Comparison of ENCODE assay signal across 8 cellular contexts in the genomic region with DNA sequence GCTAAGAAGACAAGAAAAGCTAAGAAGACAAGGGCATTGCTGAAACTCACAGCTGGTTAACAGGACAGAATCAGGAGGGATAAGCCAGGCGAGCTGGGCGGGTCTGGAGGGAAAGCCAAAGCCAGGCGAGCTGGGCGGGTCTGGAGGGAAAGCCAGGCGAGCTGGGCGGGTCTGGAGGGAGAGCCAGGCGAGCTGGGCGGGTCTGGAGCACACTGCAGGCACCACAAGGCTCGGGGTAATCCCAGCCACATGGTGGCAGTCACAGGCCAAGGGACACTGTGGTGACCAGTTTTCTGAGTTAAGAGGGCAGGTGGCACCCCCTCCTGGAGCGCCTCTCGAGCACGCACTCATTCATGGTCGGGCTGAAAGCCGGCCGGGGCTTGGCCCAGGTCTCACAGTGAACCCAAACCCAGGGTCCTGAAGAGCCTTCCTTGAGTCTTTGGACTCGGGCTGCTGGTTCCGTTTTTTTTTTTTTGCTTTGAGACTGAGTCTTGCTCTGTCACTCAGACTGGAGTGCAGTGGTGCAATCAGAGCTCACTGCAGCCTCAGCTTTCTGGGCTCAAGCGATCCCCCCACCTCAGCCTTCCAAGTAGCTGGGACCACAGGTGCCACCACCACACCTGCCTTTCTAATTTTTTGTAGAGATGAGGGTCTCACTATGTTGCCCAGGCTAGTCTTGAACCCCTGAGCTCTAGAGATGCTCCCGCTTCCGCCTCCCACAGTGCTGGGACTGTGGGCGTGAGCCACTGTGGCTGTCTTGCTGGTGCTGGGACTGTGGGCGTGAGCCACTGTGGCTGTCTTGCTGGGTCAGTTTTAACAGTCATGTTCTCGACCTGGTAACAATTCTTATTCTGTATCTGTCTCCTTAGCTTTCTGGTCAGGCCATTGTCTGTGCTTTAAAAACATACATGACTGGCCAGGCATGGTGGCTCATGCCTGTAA. TPM values are rescaled to one million over a fixed set of nuclear protein-coding genes. Genes with fewer than 3 reads are reported as not detected.
A peak's percentile ranks its signal among the peaks of the same experiment; 100 is the strongest.
DNase-seq lines count a peak whose midpoint lies in the region; TF ChIP-seq lines count a peak whose summit lies in the region.

No MANE protein-coding gene starts in this region.

- H3K4me3 ChIP-seq in fibroblast of villous mesenchyme (ENCODE audit: low read depth, low read length), result no peak overlapping the region

- no peak overlapping the region; the same call in 1 of the 2 replicates for H3K27ac ChIP-seq in VCaP

- TF ChIP-seq CTCF in VCaP (conservative IDR thresholded peaks at IDR 0.05), result peak; percentile 75
- TF ChIP-seq CTCF in fibroblast of villous mesenchyme (IDR thresholded peaks at IDR 0.05; ENCODE audit: insufficient read depth, low read depth, low read length), result peak; percentile 37

- DNase-seq in NCI-H1694 (lab: John Stamatoyannopoulos, UW), result peak; percentile 32
- DNase-seq in NCI-H1694 treated with DMSO at 0.1 percent for 48 hours (lab: John Stamatoyannopoulos, UW), result no peak
- DNase-seq in MV-4-11 (lab: John Stamatoyannopoulos, UW), result peak; percentile 46
- peak; percentile 72 for DNase-seq in fibroblast of villous mesenchyme (ENCODE audit: low read depth)
- DNase-seq in nucleus accumbens (lab: John Stamatoyannopoulos, UW), result peak in 47 of 56 donors; percentile 19 to 84 (median 63)
- DNase-seq in T1000 (lab: John Stamatoyannopoulos, UW), result no peak
- no peak for DNase-seq in NK-92 (lab: John Stamatoyannopoulos, UW; ENCODE audit: unreplicated experiment)

RNA-seq across cellular contexts. Expression of a gene that starts 40.2 kb away (rescaled TPM):
- 166 and 321 TPM in 2 replicates for total RNA-seq in fibroblast of villous mesenchyme

Comparison
In these comparisons a context has a peak if more than half of its experiments do, and no peak if none do; other contexts are left out.
1. DNase-seq: peak in NCI-H1694 (single experiment), MV-4-11 (single experiment), fibroblast of villous mesenchyme (single experiment) and nucleus accumbens (47 of 56); none in NCI-H1694 treated with DMSO at 0.1 percent for 48 hours (single experiment), T1000 (single experiment) and NK-92 (single experiment).